In the genomic region with DNA sequence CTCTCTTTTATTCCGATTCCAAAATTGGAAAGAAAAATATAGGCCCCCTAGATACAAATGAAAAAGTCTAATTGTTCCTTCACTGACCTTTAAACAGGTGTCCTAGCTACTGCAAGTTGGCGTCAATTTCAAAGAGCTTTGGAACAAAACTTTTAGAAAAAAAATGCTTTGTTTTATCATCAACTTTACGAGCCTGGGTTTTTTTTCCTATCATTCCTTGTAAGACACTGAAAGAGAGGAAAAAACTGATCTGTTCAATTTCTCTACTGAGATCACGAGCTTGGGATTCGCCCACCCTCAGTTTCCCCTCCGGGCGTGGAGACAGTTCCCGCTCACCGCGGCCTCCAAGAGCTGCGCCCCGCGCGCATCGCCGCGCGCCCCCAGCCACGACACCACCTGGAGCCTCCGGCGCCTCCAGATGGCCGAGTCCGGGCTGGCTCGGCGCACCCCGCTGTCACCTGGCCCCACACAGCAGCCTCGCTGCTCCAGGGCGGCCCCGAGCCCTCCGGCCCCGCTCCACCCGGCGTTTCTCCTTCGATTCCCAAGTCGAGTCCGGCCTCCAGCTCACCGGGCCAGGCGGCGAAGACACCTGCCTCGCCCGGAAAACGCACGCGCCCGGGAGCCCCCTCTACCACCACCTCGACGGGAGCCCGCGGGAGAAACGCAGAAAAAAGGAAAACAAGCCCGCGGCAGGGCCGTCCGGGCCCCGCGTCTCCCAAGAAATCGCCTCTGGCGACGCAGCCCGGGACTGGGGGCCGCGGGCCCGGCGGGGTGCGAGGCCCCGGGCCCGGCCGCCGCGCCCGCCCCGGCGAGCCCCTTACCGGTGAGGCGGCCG, we compare ENCODE assay signal across 8 cellular contexts. TPM values are rescaled to one million over a fixed set of nuclear protein-coding genes. Genes with fewer than 3 reads are reported as not detected.
DNase-seq lines count a peak whose midpoint lies in the region; ATAC-seq, FAIRE-seq and TF ChIP-seq lines count a peak whose summit lies in the region.

No MANE protein-coding gene starts in this region.

- dilution Hi-C loops in keratinocyte (cut with MboI; ENCODE audit: extremely low pct_ligation_motif_present, low sequenced_read_pairs) = no loop called here

- H3K4me2 ChIP-seq in OCI-LY3 (ENCODE audit: low read length) = peak overlapping the region; percentile 97
- peak overlapping the region; percentile 94 for H3K4me2 ChIP-seq in keratinocyte (ENCODE audit: control insufficient read depth, extremely low read depth, insufficient read depth, low read depth, low read length)

- H4K20me1 ChIP-seq in OCI-LY3 (ENCODE audit: insufficient read depth, low read length) (no peaks in the 10 kb centered on the region), keratinocyte (ENCODE audit: control insufficient read depth, extremely low read depth, insufficient read depth, low read length) (peaks cover 6% of the 10 kb centered on the region)

- peak overlapping the region; percentile 58 for H3K4me3 ChIP-seq in HAP-1
- peak overlapping the region; percentile 86 for H3K4me3 ChIP-seq in OCI-LY3 (ENCODE audit: low read length)
- H3K4me3 ChIP-seq in brain microvascular endothelial cell (ENCODE audit: low read depth, low read length) = peak overlapping the region; percentile 59
- H3K4me3 ChIP-seq in keratinocyte (ENCODE audit: control insufficient read depth in 2 of 3, extremely low read depth in 1 of 3, insufficient read depth in 2 of 3, low read depth in 1 of 3, low read length in 3 of 3) = peak overlapping the region; percentile 70 to 84 (median 76)

- peaks cover 3% of the 10 kb centered on the region for H3K9me1 ChIP-seq in keratinocyte (ENCODE audit: control insufficient read depth, extremely low read depth, insufficient read depth, low read length)

- DNase-seq in D341Med (ENCODE audit: low spot score) = peak; percentile 69
- peak in 1 of 2 experiments; percentile 39 for DNase-seq in HAP-1 (ENCODE audit: low spot score in 2 of 2)
- no peak for DNase-seq in brain microvascular endothelial cell
- no peak for DNase-seq in keratinocyte (ENCODE audit: low read depth, low spot score)
- peak; percentile 34 for DNase-seq in stimulated activated CD4-positive, alpha-beta T cell treated with anti-CD3 and anti-CD28 coated beads, Interleukin-15, amount 100 ng/mL, for 24 hours
- no peak for DNase-seq in SKM-1 (lab: John Stamatoyannopoulos, UW; ENCODE audit: unreplicated experiment)

- H3K36me3 ChIP-seq in HAP-1 (replicated peaks) (no peaks in the 10 kb centered on the region), OCI-LY3 (replicated peaks; ENCODE audit: low read depth, low read length) (no peaks in the 10 kb centered on the region), brain microvascular endothelial cell (replicated peaks) (no peaks in the 10 kb centered on the region), keratinocyte (ENCODE audit: control insufficient read depth in 2 of 2, extremely low read depth in 1 of 2, insufficient read depth in 2 of 2, low read length in 2 of 2) (no peaks in the 10 kb centered on the region)

- no peak overlapping the region for H3K27ac ChIP-seq in OCI-LY3 (ENCODE audit: low read length)
- no peak overlapping the region for H3K27ac ChIP-seq in brain microvascular endothelial cell
- H3K27ac ChIP-seq in keratinocyte (ENCODE audit: control insufficient read depth, insufficient read depth, low read length) = peak overlapping the region; percentile 70

- in situ Hi-C loops in HAP-1 (cut with MboI; ENCODE audit: low sequenced_read_pairs) = no loop called here
- in situ Hi-C loops in brain microvascular endothelial cell (cut with HindIII; ENCODE audit: low pct_ligation_motif_present, low sequenced_read_pairs) = no loop called here

- H3K9ac ChIP-seq in OCI-LY3 (ENCODE audit: low read length) = peak overlapping the region; percentile 57
- H3K9ac ChIP-seq in keratinocyte (ENCODE audit: control insufficient read depth, extremely low read depth, insufficient read depth, low read length) = peak overlapping the region; percentile 84

- H3K27me3 ChIP-seq in HAP-1 (ENCODE audit: low read depth) (no peaks in the 10 kb centered on the region), OCI-LY3 (ENCODE audit: low read depth, low read length) (peaks cover 84% of the 10 kb centered on the region), brain microvascular endothelial cell (replicated peaks) (no peaks in the 10 kb centered on the region), keratinocyte (ENCODE audit: control insufficient read depth, extremely low read depth, insufficient read depth, low read length) (no peaks in the 10 kb centered on the region)

- H3K79me2 ChIP-seq in OCI-LY3 (ENCODE audit: low read length) (no peaks in the 10 kb centered on the region), keratinocyte (ENCODE audit: control insufficient read depth, insufficient read depth, low read length) (peaks cover 46% of the 10 kb centered on the region)

- H3K4me1 ChIP-seq in HAP-1 (peaks cover 25% of the 10 kb centered on the region), OCI-LY3 (ENCODE audit: low read length) (peaks cover 17% of the 10 kb centered on the region), keratinocyte (ENCODE audit: control insufficient read depth, extremely low read depth, insufficient read depth, low read length) (peaks cover 42% of the 10 kb centered on the region)

- TF ChIP-seq CTCF in OCI-LY3 (IDR thresholded peaks at IDR 0.05; ENCODE audit: low read depth, low read length) (peak; percentile 15; the same call in 1 of the 2 replicates), brain microvascular endothelial cell (IDR thresholded peaks at IDR 0.05; ENCODE audit: low read depth, low read length, missing control alignments) (no peak), keratinocyte (optimal IDR thresholded peaks at IDR 0.05 in 1 of 3, IDR thresholded peaks at IDR 0.05 in 1 of 3, conservative IDR thresholded peaks at IDR 0.05 in 1 of 3; ENCODE audit: extremely low read depth in 1 of 3, insufficient read depth in 2 of 3, low read length in 3 of 3) (peak in 1 of 3 experiments; percentile 32)

- H2AFZ ChIP-seq in OCI-LY3 (ENCODE audit: low read depth, low read length) = 0 out of 2 replicates have a peak overlapping the region, but pooled peaks have one; percentile 29
- H2AFZ ChIP-seq in keratinocyte (ENCODE audit: control insufficient read depth, low read length) = no peak overlapping the region

- no peaks in the 10 kb centered on the region for H3K9me3 ChIP-seq in HAP-1
- no peaks in the 10 kb centered on the region for H3K9me3 ChIP-seq in OCI-LY3 (ENCODE audit: insufficient read depth, low read length)
- H3K9me3 ChIP-seq in keratinocyte (ENCODE audit: control insufficient read depth, low read depth, low read length) = no peaks in the 10 kb centered on the region

- FAIRE-seq in keratinocyte (lab: Jason Lieb, UNC) = no peak

- no peak for ATAC-seq in HG03108 (IDR thresholded peaks at IDR 0.05; ENCODE audit: unreplicated experiment)

RNA-seq across cellular contexts. Expression of a gene that starts 0.7 kb away (rescaled TPM):
- 10.4 to 13.8 TPM (median 12.6 TPM) in 3 replicates for polyA plus RNA-seq in keratinocyte
- polyA plus RNA-seq in keratinocyte (2011; ENCODE audit: low read depth) = 14.3 TPM
- 5.1 and 6.1 TPM in 2 replicates for polyA plus RNA-seq in keratinocyte (2011; cell fraction: cytosol; rRNA removed)
- polyA plus RNA-seq in keratinocyte (2011; cell fraction: nucleus; rRNA removed) = 46.9 and 56.0 TPM in 2 replicates
- 7.2 and 16.5 TPM in 2 replicates for polyA plus RNA-seq in keratinocyte (2012; ENCODE audit: low replicate concordance)
- polyA minus RNA-seq in keratinocyte = 13.5 to 33.2 TPM (median 21.9 TPM) in 3 replicates
- polyA minus RNA-seq in keratinocyte (2011; cell fraction: cytosol; rRNA and poly(A)+ RNA removed) = 5.2 TPM
- 15.9 and 22.5 TPM in 2 replicates for polyA minus RNA-seq in keratinocyte (2011; cell fraction: nucleus; rRNA and poly(A)+ RNA removed)

Comparison
In these comparisons a context has a peak if more than half of its experiments do, and no peak if none do; other contexts are left out.
1. DNase-seq: peak in D341Med (single experiment) and stimulated activated CD4-positive, alpha-beta T cell treated with anti-CD3 and anti-CD28 coated beads, Interleukin-15, amount 100 ng/mL, for 24 hours (single experiment); none in brain microvascular endothelial cell (single experiment), keratinocyte (single experiment) and SKM-1 (single experiment).
2. Peak in every context shown above with its lines, with median percentiles within 50 percentile points of each other: H3K4me3 ChIP-seq.